ENCODE assay signal across 22 cellular contexts in genomic region chr22:20779813-20780148, GRCh38. TPM values are rescaled to one million over a fixed set of nuclear protein-coding genes. Genes with fewer than 3 reads are reported as not detected.
DNase-seq lines count a peak whose midpoint lies in the region; ATAC-seq and TF ChIP-seq lines count a peak whose summit lies in the region.
"Had no signal": no experiment of that assay in that cellular context is flagged by ENCODE, and none has a peak within 500 bp of the region (broad histone marks: within the 10 kb centered on the region; RNA-seq: fewer than 3 reads in every experiment).

No MANE protein-coding gene starts in this region.

- TF ChIP-seq CTCF in cardiac fibroblast (IDR thresholded peaks at IDR 0.05; ENCODE audit: low read depth, low read length) (no peak), liver (IDR thresholded peaks at IDR 0.05; ENCODE audit: low read depth, low read length, missing input control) (no peak)

- ATAC-seq in HG03442 (IDR thresholded peaks at IDR 0.05; ENCODE audit: unreplicated experiment) (no peak), HG02588 (IDR thresholded peaks at IDR 0.05; ENCODE audit: unreplicated experiment) (no peak)
- ATAC-seq: T-cell had no signal

- peak; percentile 66 for DNase-seq in A172 (ENCODE audit: low spot score)
- peak; percentile 15 for DNase-seq in LHCN-M2 (ENCODE audit: low read depth)
- DNase-seq in cardiac fibroblast (ENCODE audit: low read depth in 2 of 2), result peak; percentile 78 to 80
- DNase-seq in NCI-H1436 (lab: John Stamatoyannopoulos, UW), result no peak
- no peak for DNase-seq in NCI-H526 (lab: John Stamatoyannopoulos, UW)
- DNase-seq: activated CD4-positive, alpha-beta memory T cell treated with anti-CD3 and anti-CD28 coated beads for 36 hours; activated naive CD8-positive, alpha-beta T cell treated with anti-CD3 and anti-CD28 coated beads for 36 hours; activated T-cell treated with anti-CD3 and anti-CD28 coated beads, Interleukin-2, amount 50 U/mL, for 48 hours; central memory CD4-positive, alpha-beta T cell; DMS 273 treated with DMSO at 0.1 percent for 48 hours; effector CD8-positive, alpha-beta T cell; kidney glomerular epithelial cell; NCI-H1048; NCI-H2029 treated with DMSO at 0.1 percent for 48 hours; NCI-H510A treated with DMSO at 0.1 percent for 48 hours; nephron progenitor cell; SHP77; T-cell had no signal

- H3K4me1 ChIP-seq in liver (ENCODE audit: control insufficient read depth in 4 of 4, insufficient read depth in 4 of 4, low read length in 3 of 4), result peaks cover 10 to 75% (median 61%) of the 10 kb centered on the region in 4 donors

- H3K4me3 ChIP-seq in cardiac fibroblast (replicated peaks in 1 of 2; ENCODE audit: low read depth in 2 of 2, low read length in 2 of 2) (no peak overlapping the region), liver (ENCODE audit: low read depth in 1 of 3, low read length in 3 of 3) (no peak overlapping the region)
- H3K4me3 ChIP-seq: thoracic aorta had no signal

- peak overlapping the region in 1 of 2 donors; percentile 48 for H3K9ac ChIP-seq in liver (ENCODE audit: low read depth in 1 of 2, low read length in 2 of 2)

- no peaks in the 10 kb centered on the region for H3K9me3 ChIP-seq in liver (ENCODE audit: control insufficient read depth in 4 of 4, low read length in 3 of 4)
- H3K9me3 ChIP-seq: thoracic aorta had no signal

- peak overlapping the region; percentile 76 to 90 for H3K27ac ChIP-seq in liver (ENCODE audit: low read depth in 1 of 2, low read length in 2 of 2)
- H3K27ac ChIP-seq: thoracic aorta had no signal

- WGBS in liver, result 37% methylated on average over 5 of the region's 5 CpGs

- TF ChIP-seq RAD21 in liver (IDR thresholded peaks at IDR 0.05), result no peak

- H3K27me3 ChIP-seq in liver (ENCODE audit: control insufficient read depth in 4 of 4, insufficient read depth in 4 of 4, low read length in 3 of 4), result no peaks in the 10 kb centered on the region

- peaks cover 0 to 19% (median 8%) of the 10 kb centered on the region in 4 donors for H3K36me3 ChIP-seq in liver (ENCODE audit: control insufficient read depth in 4 of 4, insufficient read depth in 3 of 4, low read depth in 1 of 4, low read length in 3 of 4)

TF ChIP-seq in liver, 16 proteins besides CTCF, POLR2A, EP300 and RAD21:
- no peak for TF ChIP-seq FOXA2 (IDR thresholded peaks at IDR 0.05)
- peak in 1 of 2 donors; percentile 39 for TF ChIP-seq JUND (IDR thresholded peaks at IDR 0.05)

RNA-seq across cellular contexts. Expression of gene SERPIND1, which starts 5.9 kb away (rescaled TPM):
- total RNA-seq in A172 (2014; rRNA removed; shearing (Covaris generic)), result not detected in 2 replicates
- total RNA-seq in LHCN-M2 (2014; rRNA removed), result 0.13 and 0.17 TPM in 2 replicates
- 0.44 TPM for polyA plus RNA-seq in LHCN-M2 (2012)
- total RNA-seq in liver, result 100 to 1,000 TPM; 117 to 176 TPM
- 100 to 1,000 TPM; 166 to 173 TPM for polyA plus RNA-seq in liver
- total RNA-seq: activated CD4-positive, alpha-beta memory T cell treated with anti-CD3 and anti-CD28 coated beads for 36 hours; activated naive CD8-positive, alpha-beta T cell treated with anti-CD3 and anti-CD28 coated beads for 36 hours; thoracic aorta had no signal

Comparison
In these comparisons a context has a peak if more than half of its experiments do, and no peak if none do; other contexts are left out.
1. DNase-seq: peak in A172 (single experiment), LHCN-M2 (single experiment) and cardiac fibroblast (2 of 2); none in NCI-H1436 (single experiment) and NCI-H526 (0 of 2).
2. RNA of gene SERPIND1, which starts 5.9 kb away (total RNA-seq): 117 to 176 TPM in liver; 0.13 to 0.17 TPM in LHCN-M2 and not detected in A172; every median in the first group is over 100 times any median in the second.